ENCODE assay signal across 35 cellular contexts in the genomic region with DNA sequence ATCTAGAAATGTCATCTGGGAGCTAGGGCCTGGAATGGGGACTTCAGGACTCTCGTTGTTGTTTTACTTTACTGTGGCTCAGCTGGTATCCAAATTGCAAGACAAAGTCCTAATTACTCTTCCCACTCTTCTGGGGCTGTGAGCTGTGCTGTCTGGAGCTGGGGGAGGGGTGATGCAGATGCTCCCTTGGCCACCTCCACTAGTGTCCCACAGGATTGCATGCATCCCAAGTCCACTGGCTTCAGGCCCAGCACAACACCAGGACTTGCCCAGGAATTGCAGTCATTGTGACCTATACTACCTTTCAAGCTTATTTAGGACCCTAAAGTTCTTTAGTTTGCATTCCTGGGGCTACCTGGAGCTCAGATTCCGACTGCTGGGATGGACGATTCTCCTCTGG.
"Had no signal": no experiment of that assay in that cellular context is flagged by ENCODE, and none has a peak within 500 bp of the region (broad histone marks: within the 10 kb centered on the region; RNA-seq: fewer than 3 reads in every experiment).

No MANE protein-coding gene starts in this region.

- H3K4me3 Mint-ChIP-seq: activated CD4-positive, alpha-beta T cell treated with anti-CD3 and anti-CD28 coated beads for 36 hours; activated CD4-positive, alpha-beta T cell treated with anti-CD3 and anti-CD28 coated beads, Interleukin-2, amount 10 ng/mL, durations not matched to agents 7 days and 5 days; activated CD8-positive, alpha-beta T cell treated with anti-CD3 and anti-CD28 coated beads for 36 hours; activated naive CD4-positive, alpha-beta T cell treated with anti-CD3 and anti-CD28 coated beads for 36 hours; activated naive CD8-positive, alpha-beta T cell treated with anti-CD3 and anti-CD28 coated beads for 36 hours; activated T-cell treated with anti-CD3 and anti-CD28 coated beads, Interleukin-2, amount 50 U/mL, for 4 hours; activated T-cell treated with anti-CD3 and anti-CD28 coated beads, Interleukin-2, amount 50 U/mL, for 72 hours; activated T-helper 1 cell treated with anti-CD3 and anti-CD28 coated beads, Interleukin-12 subunit alpha, Interleukin-12 subunit beta, Interleukin-2, Interleukin-4 antibody, amounts not matched to agents 30 ng/mL and 10 ng/mL and 1 ng/mL, durations not matched to agents 14 hours and 24 hours and 36 hours; activated T-helper 17 cell treated with anti-CD3 and anti-CD28 coated beads, Interleukin-2, amount 50 U/mL, for 72 hours; T-helper 1 cell treated with Interleukin-12 subunit alpha and Interleukin-12 subunit beta and Interleukin-4 antibody, amounts not matched to agents 30 μg/mL and 1 μg/mL, for 36 hours; T-helper 2 cell treated with Interferon-gamma antibody and Interleukin-4, amounts not matched to agents 5 μg/mL and 100 μg/mL, for 36 hours had no signal

- H3K9me3 ChIP-seq: adrenal gland, body of pancreas, breast epithelium had no signal

- H3K27me3 Mint-ChIP-seq: activated CD4-positive, alpha-beta T cell treated with anti-CD3 and anti-CD28 coated beads for 36 hours; activated CD4-positive, alpha-beta T cell treated with anti-CD3 and anti-CD28 coated beads, Interleukin-2, amount 10 ng/mL, durations not matched to agents 7 days and 5 days; activated CD8-positive, alpha-beta T cell treated with anti-CD3 and anti-CD28 coated beads for 36 hours; activated naive CD8-positive, alpha-beta T cell treated with anti-CD3 and anti-CD28 coated beads for 36 hours; activated T-helper 17 cell treated with anti-CD3 and anti-CD28 coated beads, Interleukin-2, amount 50 U/mL, for 72 hours had no signal

- H3K4me3 ChIP-seq: adrenal gland, body of pancreas, breast epithelium had no signal

- H3K27ac ChIP-seq: adrenal gland, body of pancreas, brain microvascular endothelial cell, breast epithelium, VCaP had no signal

- DNase-seq: activated CD4-positive, alpha-beta T cell treated with anti-CD3 and anti-CD28 coated beads for 1 hour; activated CD4-positive, alpha-beta T cell treated with anti-CD3 and anti-CD28 coated beads for 36 hours; activated CD4-positive, alpha-beta T cell treated with anti-CD3 and anti-CD28 coated beads for 48 hours; activated CD4-positive, alpha-beta T cell treated with anti-CD3 and anti-CD28 coated beads, Interleukin-2, amount 10 ng/mL, durations not matched to agents 7 days and 5 days; activated CD4-positive, alpha-beta T cell treated with anti-CD3 and anti-CD28 coated beads, Interleukin-2, amount 50 U/mL, for 48 hours; activated CD4-positive, CD25-positive, alpha-beta regulatory T cell; activated CD8-positive, alpha-beta memory T cell treated with anti-CD3 and anti-CD28 coated beads, Interleukin-2, amount 50 U/mL, for 4 hours; activated CD8-positive, alpha-beta T cell treated with anti-CD3 and anti-CD28 coated beads for 36 hours; activated effector memory CD4-positive, alpha-beta T cell treated with anti-CD3 and anti-CD28 coated beads, Interleukin-2, amount 50 U/mL, for 16 hours; activated gamma-delta T cell treated with Interleukin-2 at 50 U/mL for 16 hours; activated naive CD4-positive, alpha-beta T cell; activated naive CD4-positive, alpha-beta T cell treated with anti-CD3 and anti-CD28 coated beads for 36 hours; activated naive CD4-positive, alpha-beta T cell treated with anti-CD3 and anti-CD28 coated beads, Interleukin-2, amount 50 U/mL, for 16 hours; activated naive CD8-positive, alpha-beta T cell treated with anti-CD3 and anti-CD28 coated beads for 36 hours; activated T-cell treated with anti-CD3 and anti-CD28 coated beads for 4 hours; activated T-cell treated with anti-CD3 and anti-CD28 coated beads, Interleukin-2, amount 50 U/mL, for 1 hour; activated T-cell treated with anti-CD3 and anti-CD28 coated beads, Interleukin-2, amount 50 U/mL, for 4 hours; activated T-cell treated with anti-CD3 and anti-CD28 coated beads, Interleukin-2, amount 50 U/mL, for 72 hours; adrenal gland; amniotic stem cell; aorta; body of pancreas; brain microvascular endothelial cell; central memory CD4-positive, alpha-beta T cell; T-helper 1 cell; T-helper 2 cell; T-helper 9 cell had no signal

- H3K4me1 Mint-ChIP-seq: activated CD4-positive, alpha-beta T cell treated with anti-CD3 and anti-CD28 coated beads for 36 hours; activated CD4-positive, alpha-beta T cell treated with anti-CD3 and anti-CD28 coated beads, Interleukin-2, amount 10 ng/mL, durations not matched to agents 7 days and 5 days; activated naive CD8-positive, alpha-beta T cell treated with anti-CD3 and anti-CD28 coated beads for 36 hours; activated T-helper 17 cell treated with anti-CD3 and anti-CD28 coated beads, Interleukin-2, amount 50 U/mL, for 72 hours had no signal

- H3K4me1 ChIP-seq: adrenal gland, body of pancreas, breast epithelium had no signal

- H3K36me3 Mint-ChIP-seq: activated naive CD4-positive, alpha-beta T cell treated with anti-CD3 and anti-CD28 coated beads, Interleukin-2, amount 50 U/mL, for 72 hours; activated naive CD8-positive, alpha-beta T cell treated with anti-CD3 and anti-CD28 coated beads for 36 hours had no signal

- H3K27ac Mint-ChIP-seq: activated CD4-positive, alpha-beta T cell treated with anti-CD3 and anti-CD28 coated beads for 36 hours; activated CD4-positive, alpha-beta T cell treated with anti-CD3 and anti-CD28 coated beads, Interleukin-2, amount 10 ng/mL, durations not matched to agents 7 days and 5 days; activated CD8-positive, alpha-beta T cell treated with anti-CD3 and anti-CD28 coated beads for 36 hours; activated naive CD4-positive, alpha-beta T cell treated with anti-CD3 and anti-CD28 coated beads for 36 hours; activated naive CD4-positive, alpha-beta T cell treated with anti-CD3 and anti-CD28 coated beads, Interleukin-2, amount 50 U/mL, for 72 hours; activated naive CD8-positive, alpha-beta T cell treated with anti-CD3 and anti-CD28 coated beads for 36 hours; activated T-cell treated with anti-CD3 and anti-CD28 coated beads, Interleukin-2, amount 50 U/mL, for 72 hours; activated T-helper 1 cell treated with anti-CD3 and anti-CD28 coated beads, Interleukin-12 subunit alpha, Interleukin-12 subunit beta, Interleukin-2, Interleukin-4 antibody, amounts not matched to agents 30 ng/mL and 10 ng/mL and 1 ng/mL, durations not matched to agents 14 hours and 24 hours and 36 hours; activated T-helper 17 cell treated with anti-CD3 and anti-CD28 coated beads, Interleukin-2, amount 50 U/mL, for 72 hours; T-helper 1 cell treated with Interleukin-12 subunit alpha and Interleukin-12 subunit beta and Interleukin-4 antibody, amounts not matched to agents 30 μg/mL and 1 μg/mL, for 36 hours; T-helper 2 cell treated with Interferon-gamma antibody and Interleukin-4, amounts not matched to agents 5 μg/mL and 100 μg/mL, for 36 hours had no signal

- H3K27me3 ChIP-seq: body of pancreas, brain microvascular endothelial cell had no signal

- ATAC-seq: activated CD4-positive, alpha-beta T cell treated with anti-CD3 and anti-CD28 coated beads for 36 hours; activated CD4-positive, CD25-positive, alpha-beta regulatory T cell treated with anti-CD3 and anti-CD28 coated beads, Interleukin-2, amount 50 U/mL, for 24 hours; activated CD8-positive, alpha-beta T cell treated with anti-CD3 and anti-CD28 coated beads for 36 hours; activated naive CD4-positive, alpha-beta T cell treated with anti-CD3 and anti-CD28 coated beads, Interleukin-2, amount 50 U/mL, for 72 hours; activated T-cell treated with anti-CD3 and anti-CD28 coated beads, Interleukin-2, amount 50 U/mL, for 4 hours; activated T-cell treated with anti-CD3 and anti-CD28 coated beads, Interleukin-2, amount 50 U/mL, for 72 hours; activated T-helper 17 cell treated with anti-CD3 and anti-CD28 coated beads, Interleukin-2, amount 50 U/mL, for 72 hours; body of pancreas had no signal

- H3K9me3 Mint-ChIP-seq: activated CD4-positive, alpha-beta T cell treated with anti-CD3 and anti-CD28 coated beads, Interleukin-2, amount 10 ng/mL, durations not matched to agents 7 days and 5 days; activated CD8-positive, alpha-beta T cell treated with anti-CD3 and anti-CD28 coated beads for 36 hours; activated naive CD8-positive, alpha-beta T cell treated with anti-CD3 and anti-CD28 coated beads for 36 hours; activated T-cell treated with anti-CD3 and anti-CD28 coated beads, Interleukin-2, amount 50 U/mL, for 4 hours; activated T-helper 1 cell treated with anti-CD3 and anti-CD28 coated beads, Interleukin-12 subunit alpha, Interleukin-12 subunit beta, Interleukin-2, Interleukin-4 antibody, amounts not matched to agents 30 ng/mL and 10 ng/mL and 1 ng/mL, durations not matched to agents 14 hours and 24 hours and 36 hours; activated T-helper 17 cell treated with anti-CD3 and anti-CD28 coated beads, Interleukin-2, amount 50 U/mL, for 72 hours; T-helper 1 cell treated with Interleukin-12 subunit alpha and Interleukin-12 subunit beta and Interleukin-4 antibody, amounts not matched to agents 30 μg/mL and 1 μg/mL, for 36 hours; T-helper 2 cell treated with Interferon-gamma antibody and Interleukin-4, amounts not matched to agents 5 μg/mL and 100 μg/mL, for 36 hours had no signal

- H3K36me3 ChIP-seq: adrenal gland, brain microvascular endothelial cell, breast epithelium had no signal
